Comparison of ENCODE assay signal across 12 cellular contexts in the genomic region with DNA sequence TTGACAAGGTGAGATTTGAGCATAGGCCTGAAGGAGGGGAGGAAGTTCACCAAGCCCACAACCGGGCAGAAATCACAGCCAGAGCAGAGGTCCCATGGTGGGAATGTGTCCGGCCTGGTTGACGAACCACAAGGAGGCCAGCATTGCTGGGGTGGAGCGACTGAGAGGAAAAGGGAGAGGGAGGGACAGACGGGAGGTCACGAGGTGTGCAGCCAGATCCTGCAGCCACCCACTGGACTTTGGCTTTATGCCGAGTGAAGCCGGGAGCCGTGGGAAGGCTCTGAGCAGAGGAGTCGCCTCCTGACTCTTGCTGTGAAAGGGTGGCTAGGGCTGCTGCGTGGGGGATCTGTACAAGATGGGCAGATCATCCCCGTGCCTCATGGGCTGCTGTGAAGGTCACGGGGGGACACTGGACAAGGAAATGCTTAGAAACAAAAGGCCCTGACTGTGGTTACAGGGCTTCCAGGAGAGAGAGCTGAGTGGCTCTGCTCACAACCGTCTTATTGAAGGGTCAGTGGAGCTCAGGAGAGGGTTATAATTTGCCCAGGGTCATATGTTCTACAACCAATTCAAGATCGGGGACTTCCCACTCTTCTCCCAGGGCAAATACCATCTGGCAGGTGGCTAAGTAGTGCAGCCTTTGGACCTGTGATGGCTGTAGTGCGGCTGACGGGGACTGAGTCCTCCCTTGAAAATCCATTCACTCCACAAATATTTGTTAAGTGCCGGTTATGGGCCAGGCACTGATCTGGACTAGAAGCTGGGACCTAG. TPM values are rescaled to one million over a fixed set of nuclear protein-coding genes. Genes with fewer than 3 reads are reported as not detected.
DNase-seq lines count a peak whose midpoint lies in the region; ATAC-seq and TF ChIP-seq lines count a peak whose summit lies in the region.
"Had no signal": no experiment of that assay in that cellular context is flagged by ENCODE, and none has a peak within 500 bp of the region (broad histone marks: within the 10 kb centered on the region; RNA-seq: fewer than 3 reads in every experiment).

No MANE protein-coding gene starts in this region.

- 48 to 69% methylated on average over 18 of the region's 18 CpGs for WGBS in lung, 2 donors

- DNase-seq in NCI-H69 (lab: John Stamatoyannopoulos, UW) (peak; percentile 62), epithelial cell of proximal tubule (ENCODE audit: low read depth) (peak; percentile 52), lung (ENCODE audit: low spot score) (no peak), NCI-H446 treated with DMSO at 0.1 percent for 48 hours (lab: John Stamatoyannopoulos, UW) (no peak), immature natural killer cell (no peak)
- DNase-seq: activated T-cell treated with anti-CD3 and anti-CD28 coated beads, Interleukin-2, amount 50 U/mL, for 72 hours; DMS79; NCI-H2081 treated with DMSO at 0.1 percent for 48 hours had no signal

- peaks cover 51% of the 10 kb centered on the region for H3K4me1 Mint-ChIP-seq in stimulated activated memory B cell treated with anti-CD40 and anti-IgM and Interleukin-4, amounts not matched to agents 10 μg/mL and 1 μg/mL and 100 μg/mL, for 72 hours
- no peaks in the 10 kb centered on the region for H3K4me1 Mint-ChIP-seq in immature natural killer cell

- peak overlapping the region; percentile 2 to 45 for H3K27ac ChIP-seq in lung (ENCODE audit: low read depth in 1 of 2, low read length in 1 of 2)

- H3K4me3 ChIP-seq in epithelial cell of proximal tubule (ENCODE audit: low read depth, low read length) (no peak overlapping the region), lung (no peak overlapping the region)

- no peaks in the 10 kb centered on the region for H3K36me3 Mint-ChIP-seq in stimulated activated memory B cell treated with anti-CD40 and anti-IgM and Interleukin-4, amounts not matched to agents 10 μg/mL and 1 μg/mL and 100 μg/mL, for 72 hours
- no peaks in the 10 kb centered on the region for H3K36me3 Mint-ChIP-seq in immature natural killer cell

- no peaks in the 10 kb centered on the region for H3K36me3 ChIP-seq in lung (ENCODE audit: control insufficient read depth in 2 of 2, insufficient read depth in 2 of 2, low read length in 2 of 2)

- no peaks in the 10 kb centered on the region for H3K9me3 Mint-ChIP-seq in stimulated activated memory B cell treated with anti-CD40 and anti-IgM and Interleukin-4, amounts not matched to agents 10 μg/mL and 1 μg/mL and 100 μg/mL, for 72 hours
- H3K9me3 Mint-ChIP-seq in immature natural killer cell, result no peaks in the 10 kb centered on the region
- H3K9me3 Mint-ChIP-seq: activated T-cell treated with anti-CD3 and anti-CD28 coated beads, Interleukin-2, amount 50 U/mL, for 72 hours; stimulated activated naive CD8-positive, alpha-beta T cell treated with anti-CD3 and anti-CD28 coated beads, Interleukin-15, Interleukin-2, amounts not matched to agents 100 ng/mL and 50 ng/mL, for 24 hours had no signal

- ATAC-seq in lung (ENCODE audit: insufficient read depth, low FRiP score) (no peak), HG03097 (IDR thresholded peaks at IDR 0.05; ENCODE audit: low FRiP score, unreplicated experiment) (no peak), HG03025 (IDR thresholded peaks at IDR 0.05; ENCODE audit: low FRiP score, unreplicated experiment) (no peak)
- no peak for ATAC-seq in stimulated activated memory B cell treated with anti-CD40 and anti-IgM and Interleukin-4, amounts not matched to agents 10 μg/mL and 1 μg/mL and 100 μg/mL, for 72 hours
- ATAC-seq: activated T-cell treated with anti-CD3 and anti-CD28 coated beads, Interleukin-2, amount 50 U/mL, for 72 hours had no signal

- no peaks in the 10 kb centered on the region for H3K27me3 ChIP-seq in lung (ENCODE audit: control insufficient read depth, insufficient read depth)

- no peaks in the 10 kb centered on the region for H3K27me3 Mint-ChIP-seq in stimulated activated memory B cell treated with anti-CD40 and anti-IgM and Interleukin-4, amounts not matched to agents 10 μg/mL and 1 μg/mL and 100 μg/mL, for 72 hours
- peaks cover 0 to 2% (median 2%) of the 10 kb centered on the region in 3 donors for H3K27me3 Mint-ChIP-seq in immature natural killer cell (ENCODE audit: low read depth in 3 of 3)
- H3K27me3 Mint-ChIP-seq: stimulated activated naive CD8-positive, alpha-beta T cell treated with anti-CD3 and anti-CD28 coated beads, Interleukin-15, Interleukin-2, amounts not matched to agents 100 ng/mL and 50 ng/mL, for 24 hours had no signal

- TF ChIP-seq CTCF in epithelial cell of proximal tubule (conservative IDR thresholded peaks at IDR 0.05; ENCODE audit: low read depth, low read length) (no peak), lung (IDR thresholded peaks at IDR 0.05; ENCODE audit: control extremely low read depth, extremely low read depth) (no peak)

- H3K4me3 Mint-ChIP-seq in stimulated activated memory B cell treated with anti-CD40 and anti-IgM and Interleukin-4, amounts not matched to agents 10 μg/mL and 1 μg/mL and 100 μg/mL, for 72 hours, result no peak overlapping the region
- H3K4me3 Mint-ChIP-seq in immature natural killer cell, result no peak overlapping the region
- H3K4me3 Mint-ChIP-seq: activated T-cell treated with anti-CD3 and anti-CD28 coated beads, Interleukin-2, amount 50 U/mL, for 72 hours; stimulated activated naive CD8-positive, alpha-beta T cell treated with anti-CD3 and anti-CD28 coated beads, Interleukin-15, Interleukin-2, amounts not matched to agents 100 ng/mL and 50 ng/mL, for 24 hours had no signal

- peaks cover 0 to 5% of the 10 kb centered on the region in 2 donors for H3K4me1 ChIP-seq in lung (ENCODE audit: control insufficient read depth in 2 of 2, insufficient read depth in 2 of 2, low read length in 2 of 2)

- H3K27ac Mint-ChIP-seq in stimulated activated memory B cell treated with anti-CD40 and anti-IgM and Interleukin-4, amounts not matched to agents 10 μg/mL and 1 μg/mL and 100 μg/mL, for 72 hours, result peak overlapping the region; percentile 95
- no peak overlapping the region for H3K27ac Mint-ChIP-seq in immature natural killer cell
- H3K27ac Mint-ChIP-seq: activated T-cell treated with anti-CD3 and anti-CD28 coated beads, Interleukin-2, amount 50 U/mL, for 72 hours; stimulated activated naive CD8-positive, alpha-beta T cell treated with anti-CD3 and anti-CD28 coated beads, Interleukin-15, Interleukin-2, amounts not matched to agents 100 ng/mL and 50 ng/mL, for 24 hours had no signal

- no peaks in the 10 kb centered on the region for H3K9me3 ChIP-seq in lung (ENCODE audit: control insufficient read depth in 2 of 2, insufficient read depth in 1 of 2, low read length in 1 of 2)

RNA-seq across cellular contexts. Expression of gene CD74, which starts 15.6 kb away (rescaled TPM):
- total RNA-seq in epithelial cell of proximal tubule (31.2 and 54.4 TPM in 2 replicates), lung (1,000 to 10,000 TPM; 1,061 to 2,819 TPM)
- polyA plus RNA-seq in lung (1,000 to 10,000 TPM; 1,429 to 2,010 TPM), immature natural killer cell (1,000 to 10,000 TPM in 2 of 3 donors, 100 to 1,000 TPM in 1; 982 to 1,268 (median 1,061) TPM)

RNA-seq across cellular contexts. Expression of gene RPS14, which starts 21.2 kb away (rescaled TPM):
- 2,963 and 3,646 TPM in 2 replicates for total RNA-seq in epithelial cell of proximal tubule
- total RNA-seq in lung, result 1,000 to 10,000 TPM; 1,065 to 1,395 TPM
- 1,000 to 10,000 TPM; 3,509 to 4,623 TPM for polyA plus RNA-seq in lung
- polyA plus RNA-seq in immature natural killer cell, result 1,000 to 10,000 TPM; 3,321 to 6,011 (median 3,509) TPM

Comparison
In these comparisons a context has a peak if more than half of its experiments do, and no peak if none do; other contexts are left out.
1. DNase-seq: peak in NCI-H69 (single experiment) and epithelial cell of proximal tubule (single experiment); none in lung (single experiment), NCI-H446 treated with DMSO at 0.1 percent for 48 hours (single experiment) and immature natural killer cell (0 of 3).
2. RNA of gene CD74, which starts 15.6 kb away (total RNA-seq): 1,061 to 2,819 TPM in lung; 31.2 to 54.4 TPM in epithelial cell of proximal tubule; every median in the first group is over 10 times any median in the second.